25 cellular contexts compared by ENCODE assay signal in genomic region chr10:93849605-93850004, GRCh38. TPM values are rescaled to one million over a fixed set of nuclear protein-coding genes. Genes with fewer than 3 reads are reported as not detected.
DNase-seq lines count a peak whose midpoint lies in the region; ATAC-seq and TF ChIP-seq lines count a peak whose summit lies in the region.
"Had no signal": no experiment of that assay in that cellular context is flagged by ENCODE, and none has a peak within 500 bp of the region (broad histone marks: within the 10 kb centered on the region; RNA-seq: fewer than 3 reads in every experiment).

No MANE protein-coding gene starts in this region.

- H3K23ac ChIP-seq in mesendoderm (ENCODE audit: low read length) = no peak overlapping the region

- H2BK120ac ChIP-seq in mesendoderm (ENCODE audit: low read depth, low read length) = no peak overlapping the region

- H3K27ac ChIP-seq in mesendoderm (ENCODE audit: low read depth, low read length) = no peak overlapping the region
- no peak overlapping the region for H3K27ac ChIP-seq in RWPE1
- H3K27ac ChIP-seq: C4-2B, epithelial cell of prostate, heart left ventricle, SJCRH30, skin epidermis, vagina had no signal

- peak overlapping the region; percentile 14 to 96 (median 77) for H3K27ac Mint-ChIP-seq in brain
- H3K27ac Mint-ChIP-seq in activated CD8-positive, alpha-beta memory T cell treated with anti-CD3 and anti-CD28 coated beads, Interleukin-2, amount 10 ng/mL, durations not matched to agents 7 days and 5 days = no peak overlapping the region
- H3K27ac Mint-ChIP-seq: activated naive CD4-positive, alpha-beta T cell treated with anti-CD3 and anti-CD28 coated beads, Interleukin-2, amount 50 U/mL, for 72 hours; activated T-helper 1 cell treated with anti-CD3 and anti-CD28 coated beads, Interleukin-12 subunit alpha, Interleukin-12 subunit beta, Interleukin-2, Interleukin-4 antibody, amounts not matched to agents 30 ng/mL and 10 ng/mL and 1 ng/mL, durations not matched to agents 14 hours and 24 hours and 36 hours; stimulated activated effector memory CD8-positive, alpha-beta T cell treated with anti-CD3 and anti-CD28 coated beads, Interleukin-12 subunit alpha, Interleukin-12 subunit beta, amount 100 ng/mL, for 72 hours had no signal

- no peaks in the 10 kb centered on the region for H3K79me1 ChIP-seq in mesendoderm (ENCODE audit: low read length)

- H3K56ac ChIP-seq in mesendoderm (ENCODE audit: low read length) = peak overlapping the region; percentile 34

- POLR2A ChIA-PET in RWPE1 (lab: Yijun Ruan, JAX; ENCODE audit: low non-redundant PET) = no interaction called here

- WGBS in mesendoderm (ENCODE audit: extremely low coverage, insufficient coverage, low lambda C conversion rate) = no CpG with 5 or more reads among the region's 4 CpGs

- H3K4me2 ChIP-seq in mesendoderm (ENCODE audit: low read length) = no peak overlapping the region

- H3K4me3 Mint-ChIP-seq in brain = peak overlapping the region in 4 of 5 experiments; percentile 9 to 70 (median 26)
- H3K4me3 Mint-ChIP-seq in activated CD8-positive, alpha-beta memory T cell treated with anti-CD3 and anti-CD28 coated beads, Interleukin-2, amount 10 ng/mL, durations not matched to agents 7 days and 5 days = no peak overlapping the region
- H3K4me3 Mint-ChIP-seq: activated T-helper 1 cell treated with anti-CD3 and anti-CD28 coated beads, Interleukin-12 subunit alpha, Interleukin-12 subunit beta, Interleukin-2, Interleukin-4 antibody, amounts not matched to agents 30 ng/mL and 10 ng/mL and 1 ng/mL, durations not matched to agents 14 hours and 24 hours and 36 hours; stimulated activated effector memory CD8-positive, alpha-beta T cell treated with anti-CD3 and anti-CD28 coated beads, Interleukin-12 subunit alpha, Interleukin-12 subunit beta, amount 100 ng/mL, for 72 hours had no signal

- H3K9ac ChIP-seq in mesendoderm (ENCODE audit: low read length) = no peak overlapping the region

- H3K9me3 Mint-ChIP-seq in brain = peaks cover 2 to 23% (median 8%) of the 10 kb centered on the region in 5 experiments
- no peaks in the 10 kb centered on the region for H3K9me3 Mint-ChIP-seq in activated CD8-positive, alpha-beta memory T cell treated with anti-CD3 and anti-CD28 coated beads, Interleukin-2, amount 10 ng/mL, durations not matched to agents 7 days and 5 days (ENCODE audit: low read depth)
- H3K9me3 Mint-ChIP-seq: activated naive CD4-positive, alpha-beta T cell treated with anti-CD3 and anti-CD28 coated beads, Interleukin-2, amount 50 U/mL, for 72 hours; activated T-helper 1 cell treated with anti-CD3 and anti-CD28 coated beads, Interleukin-12 subunit alpha, Interleukin-12 subunit beta, Interleukin-2, Interleukin-4 antibody, amounts not matched to agents 30 ng/mL and 10 ng/mL and 1 ng/mL, durations not matched to agents 14 hours and 24 hours and 36 hours; stimulated activated effector memory CD8-positive, alpha-beta T cell treated with anti-CD3 and anti-CD28 coated beads, Interleukin-12 subunit alpha, Interleukin-12 subunit beta, amount 100 ng/mL, for 72 hours had no signal

- H3K4me1 ChIP-seq in mesendoderm (ENCODE audit: control insufficient read depth, low read depth, low read length) = no peaks in the 10 kb centered on the region
- H3K4me1 ChIP-seq: heart left ventricle, SJCRH30, vagina had no signal

- TF ChIP-seq CTCF in brain (conservative IDR thresholded peaks at IDR 0.05) (no peak), RWPE1 (conservative IDR thresholded peaks at IDR 0.05; ENCODE audit: low read depth) (no peak)

- H2AK5ac ChIP-seq in mesendoderm (ENCODE audit: low read length) = no peak overlapping the region

- no peak for ATAC-seq in activated CD8-positive, alpha-beta memory T cell treated with anti-CD3 and anti-CD28 coated beads, Interleukin-2, amount 10 ng/mL, durations not matched to agents 7 days and 5 days
- ATAC-seq in HG03378 (IDR thresholded peaks at IDR 0.05; ENCODE audit: unreplicated experiment) (no peak), HG03432 (IDR thresholded peaks at IDR 0.05; ENCODE audit: unreplicated experiment) (no peak)
- ATAC-seq: activated naive CD4-positive, alpha-beta T cell treated with anti-CD3 and anti-CD28 coated beads, Interleukin-2, amount 50 U/mL, for 72 hours; GM12878; heart left ventricle; PC-3; stimulated activated effector memory CD8-positive, alpha-beta T cell treated with anti-CD3 and anti-CD28 coated beads, Interleukin-12 subunit alpha, Interleukin-12 subunit beta, amount 100 ng/mL, for 72 hours had no signal

- no peak overlapping the region for H3K4ac ChIP-seq in mesendoderm (ENCODE audit: low read depth, low read length)

- no peak overlapping the region for H3K4me3 ChIP-seq in mesendoderm (ENCODE audit: low read length)
- H3K4me3 ChIP-seq: GM12878, heart left ventricle, lung, SJCRH30, skin epidermis, vagina had no signal

- no peak overlapping the region for H4K8ac ChIP-seq in mesendoderm (ENCODE audit: low read depth, low read length)

- CTCF ChIA-PET in activated CD8-positive, alpha-beta memory T cell treated with anti-CD3 and anti-CD28 coated beads, Interleukin-2, amount 10 ng/mL, durations not matched to agents 7 days and 5 days (lab: Charles Lee) = no interaction called here
- CTCF ChIA-PET in RWPE1 (lab: Yijun Ruan, JAX) = no interaction called here

- no peak overlapping the region for H3K18ac ChIP-seq in mesendoderm (ENCODE audit: low read length)

- H3K36me3 ChIP-seq in mesendoderm (ENCODE audit: control insufficient read depth, insufficient read depth, low read length) = no peaks in the 10 kb centered on the region
- H3K36me3 ChIP-seq: heart left ventricle, SJCRH30, vagina had no signal

- H2BK5ac ChIP-seq in mesendoderm (ENCODE audit: low read length) = no peak overlapping the region

- H3K27me3 Mint-ChIP-seq in brain = peaks cover 20% of the 10 kb centered on the region
- peaks cover 9% of the 10 kb centered on the region for H3K27me3 Mint-ChIP-seq in activated CD8-positive, alpha-beta memory T cell treated with anti-CD3 and anti-CD28 coated beads, Interleukin-2, amount 10 ng/mL, durations not matched to agents 7 days and 5 days

- no peaks in the 10 kb centered on the region for H3K36me3 Mint-ChIP-seq in brain
- H3K36me3 Mint-ChIP-seq in activated CD8-positive, alpha-beta memory T cell treated with anti-CD3 and anti-CD28 coated beads, Interleukin-2, amount 10 ng/mL, durations not matched to agents 7 days and 5 days = no peaks in the 10 kb centered on the region
- H3K36me3 Mint-ChIP-seq: stimulated activated effector memory CD8-positive, alpha-beta T cell treated with anti-CD3 and anti-CD28 coated beads, Interleukin-12 subunit alpha, Interleukin-12 subunit beta, amount 100 ng/mL, for 72 hours had no signal

- H2BK15ac ChIP-seq in mesendoderm (replicated peaks; ENCODE audit: low read depth) = no peak overlapping the region

- no peaks in the 10 kb centered on the region for H3K79me2 ChIP-seq in mesendoderm (ENCODE audit: control insufficient read depth, insufficient read depth, low read length)

- peak; percentile 74 for DNase-seq in ELF-1 (ENCODE audit: low read depth, low spot score)
- DNase-seq in NCI-H128 (lab: John Stamatoyannopoulos, UW; ENCODE audit: unreplicated experiment) = peak; percentile 53
- peak; percentile 8 for DNase-seq in mesendoderm
- no peak for DNase-seq in activated CD8-positive, alpha-beta memory T cell treated with anti-CD3 and anti-CD28 coated beads, Interleukin-2, amount 10 ng/mL, durations not matched to agents 7 days and 5 days
- no peak for DNase-seq in RWPE1 (ENCODE audit: low spot score)
- DNase-seq: activated CD4-positive, alpha-beta T cell treated with anti-CD3 and anti-CD28 coated beads for 4 hours; aorta; caudate nucleus; heart left ventricle; NCI-H1092 treated with DMSO at 0.1 percent for 48 hours; PC-3; SJCRH30; stimulated activated CD4-positive, alpha-beta T cell treated with anti-CD3 and anti-CD28 coated beads, Interleukin-2, amount 100 ng/mL, for 24 hours had no signal

- H4K5ac ChIP-seq in mesendoderm (ENCODE audit: low read length) = no peak overlapping the region

- H3K4me1 Mint-ChIP-seq in brain = peaks cover 27% of the 10 kb centered on the region
- no peaks in the 10 kb centered on the region for H3K4me1 Mint-ChIP-seq in activated CD8-positive, alpha-beta memory T cell treated with anti-CD3 and anti-CD28 coated beads, Interleukin-2, amount 10 ng/mL, durations not matched to agents 7 days and 5 days
- H3K4me1 Mint-ChIP-seq: stimulated activated effector memory CD8-positive, alpha-beta T cell treated with anti-CD3 and anti-CD28 coated beads, Interleukin-12 subunit alpha, Interleukin-12 subunit beta, amount 100 ng/mL, for 72 hours had no signal

- no peaks in the 10 kb centered on the region for H3K27me3 ChIP-seq in mesendoderm (ENCODE audit: insufficient read depth, low read length, poor library complexity)
- H3K27me3 ChIP-seq: SJCRH30, vagina had no signal

RNA-seq across cellular contexts. Expression of gene SLC35G1, which starts 44.2 kb away (rescaled TPM):
- polyA plus RNA-seq in brain (ENCODE audit: insufficient read depth, low read depth, low replicate concordance) = 1.6 TPM
- 6.0 TPM for polyA plus RNA-seq in mesendoderm (2013, experiment 1 of 2)
- 6.2 TPM for polyA plus RNA-seq in mesendoderm (2013, experiment 2 of 2)
- total RNA-seq in activated CD8-positive, alpha-beta memory T cell treated with anti-CD3 and anti-CD28 coated beads, Interleukin-2, amount 10 ng/mL, durations not matched to agents 7 days and 5 days = 1 to 10 TPM; 4.1 to 6.1 TPM

Comparison
In these comparisons a context has a peak if more than half of its experiments do, and no peak if none do; other contexts are left out.
1. DNase-seq: peak in ELF-1 (single experiment), NCI-H128 (single experiment) and mesendoderm (single experiment); none in activated CD8-positive, alpha-beta memory T cell treated with anti-CD3 and anti-CD28 coated beads, Interleukin-2, amount 10 ng/mL, durations not matched to agents 7 days and 5 days (single experiment) and RWPE1 (single experiment).